In the genomic region with DNA sequence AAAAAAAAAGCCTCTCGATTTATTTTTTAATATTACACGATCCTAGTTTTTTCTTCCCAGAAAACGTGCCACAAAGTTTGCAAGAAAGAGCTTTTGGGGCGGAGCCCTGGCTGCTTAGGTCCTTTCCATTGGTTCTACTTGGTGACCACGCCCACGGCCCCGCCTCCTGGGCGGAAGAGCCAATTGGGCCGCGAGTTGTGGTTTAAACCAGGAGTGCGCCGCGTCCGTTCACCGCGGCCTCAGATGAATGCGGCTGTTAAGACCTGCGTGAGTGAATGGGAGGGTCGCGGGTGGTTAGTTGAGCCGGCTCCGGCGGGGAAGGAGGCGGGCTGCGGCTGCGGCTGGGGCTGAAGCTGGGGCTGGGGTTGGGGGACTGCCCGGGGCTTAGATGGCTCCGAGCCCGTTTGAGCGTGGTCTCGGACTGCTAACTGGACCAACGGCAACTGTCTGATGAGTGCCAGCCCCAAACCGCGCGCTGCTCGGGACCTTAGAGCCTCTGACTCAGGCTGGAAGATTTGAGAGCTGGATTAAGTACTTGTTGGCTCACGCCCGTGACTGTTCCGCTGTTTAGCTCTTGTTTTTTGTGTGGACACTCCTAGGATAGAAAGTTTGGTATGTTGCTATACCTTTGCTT, we compare ENCODE assay signal across 8 cellular contexts. TPM values are rescaled to one million over a fixed set of nuclear protein-coding genes. Genes with fewer than 3 reads are reported as not detected.
DNase-seq lines count a peak whose midpoint lies in the region; ATAC-seq, FAIRE-seq and TF ChIP-seq lines count a peak whose summit lies in the region.

PTTG1 (plus strand) TSS at position 231 of the 634 bp plus-strand sequence. CDS start 458 bp downstream, outside the sequence.

- peak within 1 kb of the TSS; percentile 90 for H3K27ac ChIP-seq in keratinocyte (ENCODE audit: control insufficient read depth, insufficient read depth, low read length)

- H3K4me2 ChIP-seq in keratinocyte (ENCODE audit: control insufficient read depth, extremely low read depth, insufficient read depth, low read depth, low read length), result peak within 1 kb of the TSS; percentile 97

- H3K36me3 Mint-ChIP-seq in central memory CD8-positive, alpha-beta T cell (ENCODE audit: insufficient read depth), result peaks cover 14% of the 10 kb centered on the region

- no peaks in the 10 kb centered on the region for H3K9me1 ChIP-seq in keratinocyte (ENCODE audit: control insufficient read depth, extremely low read depth, insufficient read depth, low read length)

- H3K27me3 ChIP-seq in keratinocyte (ENCODE audit: control insufficient read depth, extremely low read depth, insufficient read depth, low read length), result no peaks in the 10 kb centered on the region

- H3K27me3 Mint-ChIP-seq in central memory CD8-positive, alpha-beta T cell, result no peaks in the 10 kb centered on the region

- ATAC-seq in GM19023 (IDR thresholded peaks at IDR 0.05; ENCODE audit: unreplicated experiment) (peak; percentile 66), HG03280 (IDR thresholded peaks at IDR 0.05; ENCODE audit: unreplicated experiment) (peak; percentile 72)
- ATAC-seq in central memory CD8-positive, alpha-beta T cell (replicated peaks; ENCODE audit: extremely low read depth, poor library complexity, severe bottlenecking), result peak; percentile 57

- peak within 1 kb of the TSS; percentile 97 for H3K4me3 Mint-ChIP-seq in central memory CD8-positive, alpha-beta T cell

- peak; percentile 81 for DNase-seq in AG09319 (ENCODE audit: extremely low read depth, low read depth)
- DNase-seq in NCI-H345 (lab: John Stamatoyannopoulos, UW), result peak; percentile 98
- DNase-seq in activated CD4-positive, CD25-positive, alpha-beta regulatory T cell (lab: John Stamatoyannopoulos, UW), result peak; percentile 76 to 87 (median 80)
- DNase-seq in central memory CD8-positive, alpha-beta T cell (ENCODE audit: low spot score in 2 of 2), result peak; percentile 80 to 88
- peak; percentile 76 for DNase-seq in keratinocyte (ENCODE audit: low read depth, low spot score)
- DNase-seq in stimulated activated CD4-positive, alpha-beta T cell treated with anti-CD3 and anti-CD28 coated beads, Interleukin-15, amount 100 ng/mL, for 1 hour (ENCODE audit: low read depth in 1 of 2, low spot score in 1 of 2), result peak; percentile 79 to 86

- H2AFZ ChIP-seq in keratinocyte (ENCODE audit: control insufficient read depth, low read length), result peak within 1 kb of the TSS; percentile 52

- H3K4me1 ChIP-seq in keratinocyte (ENCODE audit: control insufficient read depth, extremely low read depth, insufficient read depth, low read length), result peaks cover 42% of the 10 kb centered on the region

- dilution Hi-C loops in keratinocyte (cut with MboI; ENCODE audit: extremely low pct_ligation_motif_present, low sequenced_read_pairs), result no loop called here

- H3K4me1 Mint-ChIP-seq in central memory CD8-positive, alpha-beta T cell, result peaks cover 77% of the 10 kb centered on the region

- peak; percentile 89 for FAIRE-seq in keratinocyte (lab: Jason Lieb, UNC)

- no peaks in the 10 kb centered on the region for H3K9me3 ChIP-seq in keratinocyte (ENCODE audit: control insufficient read depth, low read depth, low read length)

- peak within 1 kb of the TSS; percentile 62 to 87 (median 79) for H3K4me3 ChIP-seq in keratinocyte (ENCODE audit: control insufficient read depth in 2 of 3, extremely low read depth in 1 of 3, insufficient read depth in 2 of 3, low read depth in 1 of 3, low read length in 3 of 3)

- H3K9me3 Mint-ChIP-seq in central memory CD8-positive, alpha-beta T cell, result no peaks in the 10 kb centered on the region

- peaks cover 2 to 16% of the 10 kb centered on the region in 2 experiments for H3K36me3 ChIP-seq in keratinocyte (ENCODE audit: control insufficient read depth in 2 of 2, extremely low read depth in 1 of 2, insufficient read depth in 2 of 2, low read length in 2 of 2)

- no peaks in the 10 kb centered on the region for H4K20me1 ChIP-seq in keratinocyte (ENCODE audit: control insufficient read depth, extremely low read depth, insufficient read depth, low read length)

- peak within 1 kb of the TSS; percentile 81 for H3K9ac ChIP-seq in keratinocyte (ENCODE audit: control insufficient read depth, extremely low read depth, insufficient read depth, low read length)

- peak within 1 kb of the TSS; percentile 92 for H3K27ac Mint-ChIP-seq in central memory CD8-positive, alpha-beta T cell (ENCODE audit: low read depth)

- H3K79me2 ChIP-seq in keratinocyte (ENCODE audit: control insufficient read depth, insufficient read depth, low read length), result peaks cover 45% of the 10 kb centered on the region

- no peak for TF ChIP-seq CTCF in AG09319 (IDR thresholded peaks at IDR 0.05; ENCODE audit: low read depth, low read length)
- TF ChIP-seq CTCF in keratinocyte (optimal IDR thresholded peaks at IDR 0.05 in 1 of 3, IDR thresholded peaks at IDR 0.05 in 1 of 3, conservative IDR thresholded peaks at IDR 0.05 in 1 of 3; ENCODE audit: extremely low read depth in 1 of 3, insufficient read depth in 2 of 3, low read length in 3 of 3), result no peak

RNA-seq across cellular contexts. Expression of gene PTTG1, which starts in this region (rescaled TPM):
- 49.0 to 237 TPM (median 112 TPM) in 3 replicates for polyA plus RNA-seq in keratinocyte
- 12.4 TPM for polyA plus RNA-seq in keratinocyte (2011; ENCODE audit: low read depth)
- polyA plus RNA-seq in keratinocyte (2011; cell fraction: cytosol; rRNA removed), result 74.1 and 81.9 TPM in 2 replicates
- 44.1 and 85.2 TPM in 2 replicates for polyA plus RNA-seq in keratinocyte (2011; cell fraction: nucleus; rRNA removed)
- 43.5 and 79.1 TPM in 2 replicates for polyA plus RNA-seq in keratinocyte (2012; ENCODE audit: low replicate concordance)
- polyA minus RNA-seq in keratinocyte, result 13.2 to 39.5 TPM (median 20.6 TPM) in 3 replicates
- 15.5 TPM for polyA minus RNA-seq in keratinocyte (2011; cell fraction: cytosol; rRNA and poly(A)+ RNA removed)
- 5.9 and 8.5 TPM in 2 replicates for polyA minus RNA-seq in keratinocyte (2011; cell fraction: nucleus; rRNA and poly(A)+ RNA removed)

Comparison
In these comparisons a context has a peak if more than half of its experiments do, and no peak if none do; other contexts are left out.
1. Peak in every context shown above with its lines: DNase-seq, ATAC-seq, H3K4me3 ChIP-seq and H3K27ac ChIP-seq.